Comparison of ENCODE assay signal across 1 cellular context in genomic region chr17:75271955-75272847, GRCh38.
TF ChIP-seq lines count a peak whose summit lies in the region.

No MANE protein-coding gene starts in this region.

TF ChIP-seq in H1, 55 proteins besides CTCF, POLR2A, EP300 and RAD21:
- TF ChIP-seq NANOG (IDR thresholded peaks at IDR 0.05; ENCODE audit: insufficient read depth, low read depth, low read length, poor library complexity, severe bottlenecking) = no peak
- TF ChIP-seq FOSL1 (IDR thresholded peaks at IDR 0.05; ENCODE audit: insufficient read depth, low read depth, low read length) = no peak
- no peak for TF ChIP-seq YY1 (IDR thresholded peaks at IDR 0.05; ENCODE audit: low read depth, low read length)
- no peak for TF ChIP-seq SUZ12 (IDR thresholded peaks at IDR 0.05; ENCODE audit: low read length)
